8 cellular contexts compared by ENCODE assay signal in genomic region chr17:65100316-65101140, GRCh38.
DNase-seq lines count a peak whose midpoint lies in the region; ATAC-seq lines count a peak whose summit lies in the region.

No MANE protein-coding gene starts in this region.

- ATAC-seq in GM18870 (IDR thresholded peaks at IDR 0.05; ENCODE audit: unreplicated experiment) (peak; percentile 49), HG03108 (IDR thresholded peaks at IDR 0.05; ENCODE audit: unreplicated experiment) (peak; percentile 62)

- peak; percentile 86 for DNase-seq in ACHN
- peak; percentile 77 for DNase-seq in NCI-H2196 treated with DMSO at 0.1 percent for 48 hours (lab: John Stamatoyannopoulos, UW; ENCODE audit: unreplicated experiment)
- DNase-seq in activated CD4-positive, CD25-positive, alpha-beta regulatory T cell (lab: John Stamatoyannopoulos, UW): peak; percentile 57 to 68 (median 61)
- peak; percentile 74 for DNase-seq in cerebellar cortex (ENCODE audit: low spot score)
- DNase-seq in kidney glomerular epithelial cell (lab: John Stamatoyannopoulos, UW): peak; percentile 67
- DNase-seq in stimulated activated CD4-positive, alpha-beta T cell treated with anti-CD3 and anti-CD28 coated beads, Interleukin-1b, Interleukin-23, amount 100 ng/mL, for 1 hour (ENCODE audit: low read depth in 2 of 2): peak; percentile 53 to 61

- in situ Hi-C loops in ACHN (cut with HindIII; ENCODE audit: low pct_ligation_motif_present, low pct_unique_long_range_greater_than_20kb, low sequenced_read_pairs): loop anchor here (10.0 kb wide), 1 partner anchor 104 kb away; no protein-coding TSS in a partner anchor

Comparison
In these comparisons a context has a peak if more than half of its experiments do, and no peak if none do; other contexts are left out.
1. Peak in every context shown above with its lines: DNase-seq and ATAC-seq.